Comparison of ENCODE assay signal across 8 cellular contexts in the genomic region with DNA sequence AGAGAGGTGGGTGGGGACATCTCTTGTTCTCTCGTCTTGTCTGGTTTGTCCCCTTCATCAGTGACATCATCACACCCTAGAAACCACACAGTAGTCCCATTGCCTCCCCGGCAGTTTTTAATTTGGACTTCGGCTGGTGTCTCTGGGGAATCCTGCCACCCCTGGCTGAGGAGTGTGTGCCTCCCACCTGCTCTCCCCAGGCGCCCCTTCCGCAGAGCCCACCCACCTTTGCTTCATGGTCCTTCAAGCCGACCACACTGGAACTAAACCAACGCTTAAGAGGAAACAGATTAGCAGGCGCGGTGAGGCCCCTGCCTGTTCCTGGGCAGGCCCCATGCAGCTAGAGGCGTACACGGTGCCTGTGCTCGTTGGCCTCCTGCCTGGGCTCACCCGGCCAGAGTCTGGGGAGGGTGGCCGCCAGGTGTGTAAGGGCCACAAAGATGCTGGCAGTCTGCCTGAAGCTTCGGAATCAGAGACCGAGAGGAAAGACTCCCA.
DNase-seq lines count a peak whose midpoint lies in the region; ATAC-seq and TF ChIP-seq lines count a peak whose summit lies in the region.

No MANE protein-coding gene starts in this region.

- H3K4me3 ChIP-seq in spleen, result no peak overlapping the region

- no peaks in the 10 kb centered on the region for H3K36me3 ChIP-seq in spleen

- H3K9me3 Mint-ChIP-seq in activated T-cell treated with anti-CD3 and anti-CD28 coated beads, Interleukin-2, amount 50 U/mL, for 72 hours, result no peaks in the 10 kb centered on the region
- no peaks in the 10 kb centered on the region for H3K9me3 Mint-ChIP-seq in progenitor cell of endocrine pancreas (ENCODE audit: low read depth)

- DNase-seq in DMS153 treated with DMSO at 0.1 percent for 48 hours (lab: John Stamatoyannopoulos, UW; ENCODE audit: unreplicated experiment) (peak; percentile 6), DMS153 (lab: John Stamatoyannopoulos, UW) (no peak), spleen (peak; percentile 85), progenitor cell of endocrine pancreas (ENCODE audit: low spot score, unreplicated experiment) (no peak), DMS114 treated with DMSO at 0.1 percent for 48 hours (lab: John Stamatoyannopoulos, UW; ENCODE audit: unreplicated experiment) (no peak)
- peak; percentile 39 to 53 for DNase-seq in activated T-cell treated with anti-CD3 and anti-CD28 coated beads, Interleukin-2, amount 50 U/mL, for 72 hours

- H3K9me3 ChIP-seq in spleen, result no peaks in the 10 kb centered on the region

- intact Hi-C loops in spleen (cut with DNase I; ENCODE audit: low total_unique reads), result no loop called here

- peak overlapping the region in 7 of 8 donors; percentile 5 to 85 (median 49) for H3K27ac ChIP-seq in spleen

- 13 to 15% (median 14%) methylated on average over 16 of the region's 16 CpGs for WGBS in spleen, 5 donors

- H3K27ac Mint-ChIP-seq in activated T-cell treated with anti-CD3 and anti-CD28 coated beads, Interleukin-2, amount 50 U/mL, for 72 hours, result peak overlapping the region; percentile 58
- no peak overlapping the region for H3K27ac Mint-ChIP-seq in progenitor cell of endocrine pancreas

- peaks cover 27% of the 10 kb centered on the region for H3K4me1 Mint-ChIP-seq in activated T-cell treated with anti-CD3 and anti-CD28 coated beads, Interleukin-2, amount 50 U/mL, for 72 hours (ENCODE audit: low read depth)
- peaks cover 1% of the 10 kb centered on the region for H3K4me1 Mint-ChIP-seq in progenitor cell of endocrine pancreas (ENCODE audit: low read depth)

- TF ChIP-seq POLR2A in spleen (IDR thresholded peaks at IDR 0.05), result no peak

- peak overlapping the region; percentile 73 to 81 for H3K4me3 Mint-ChIP-seq in activated T-cell treated with anti-CD3 and anti-CD28 coated beads, Interleukin-2, amount 50 U/mL, for 72 hours
- no peak overlapping the region for H3K4me3 Mint-ChIP-seq in progenitor cell of endocrine pancreas (ENCODE audit: low read depth)

- H3K36me3 Mint-ChIP-seq in activated T-cell treated with anti-CD3 and anti-CD28 coated beads, Interleukin-2, amount 50 U/mL, for 72 hours (ENCODE audit: insufficient read depth in 2 of 2), result no peaks in the 10 kb centered on the region
- H3K36me3 Mint-ChIP-seq in progenitor cell of endocrine pancreas (ENCODE audit: insufficient read depth), result no peaks in the 10 kb centered on the region

- H3K4me1 ChIP-seq in spleen, result peaks cover 7 to 28% (median 24%) of the 10 kb centered on the region in 6 donors

- peaks cover 0 to 12% (median 0%) of the 10 kb centered on the region in 7 donors for H3K27me3 ChIP-seq in spleen (replicated peaks in 1 of 7)

- peak; percentile 44 for ATAC-seq in HG03521 (IDR thresholded peaks at IDR 0.05; ENCODE audit: unreplicated experiment)
- peak; percentile 76 to 78 for ATAC-seq in activated T-cell treated with anti-CD3 and anti-CD28 coated beads, Interleukin-2, amount 50 U/mL, for 72 hours (replicated peaks in 1 of 2)
- no peak for ATAC-seq in SK-N-SH treated with all-trans-retinoic acid at 6 μM for 48 hours

- no peaks in the 10 kb centered on the region for H3K27me3 Mint-ChIP-seq in activated T-cell treated with anti-CD3 and anti-CD28 coated beads, Interleukin-2, amount 50 U/mL, for 72 hours (ENCODE audit: low read depth)
- peaks cover 4% of the 10 kb centered on the region for H3K27me3 Mint-ChIP-seq in progenitor cell of endocrine pancreas

- TF ChIP-seq CTCF in spleen (IDR thresholded peaks at IDR 0.05 in 8 of 11, conservative IDR thresholded peaks at IDR 0.05 in 3 of 11) (no peak), progenitor cell of endocrine pancreas (IDR thresholded peaks at IDR 0.05; ENCODE audit: unreplicated experiment) (no peak)

TF ChIP-seq in SK-N-SH treated with all-trans-retinoic acid at 6 μM for 48 hours, 23 proteins besides CTCF, POLR2A, EP300 and RAD21:
- TF ChIP-seq SNAI2 (CRISPR knock-in tag; IDR thresholded peaks at IDR 0.05) (no peak), TOX (CRISPR knock-in tag; IDR thresholded peaks at IDR 0.05; ENCODE audit: borderline replicate concordance) (no peak), ZNF8 (CRISPR knock-in tag; IDR thresholded peaks at IDR 0.05) (no peak), GLIS3 (CRISPR knock-in tag; IDR thresholded peaks at IDR 0.05) (no peak), CSDC2 (CRISPR knock-in tag; IDR thresholded peaks at IDR 0.05) (no peak), ZFP30 (CRISPR knock-in tag; IDR thresholded peaks at IDR 0.05) (no peak), POU6F1 (CRISPR knock-in tag; IDR thresholded peaks at IDR 0.05; ENCODE audit: borderline replicate concordance, low read depth) (no peak), TCF4 (CRISPR knock-in tag; IDR thresholded peaks at IDR 0.05; ENCODE audit: borderline replicate concordance) (no peak), PPARA (CRISPR knock-in tag; IDR thresholded peaks at IDR 0.05; ENCODE audit: borderline replicate concordance) (no peak), CREB5 (CRISPR knock-in tag; IDR thresholded peaks at IDR 0.05; ENCODE audit: low read depth) (no peak)
- TF ChIP-seq, protein P1, sequence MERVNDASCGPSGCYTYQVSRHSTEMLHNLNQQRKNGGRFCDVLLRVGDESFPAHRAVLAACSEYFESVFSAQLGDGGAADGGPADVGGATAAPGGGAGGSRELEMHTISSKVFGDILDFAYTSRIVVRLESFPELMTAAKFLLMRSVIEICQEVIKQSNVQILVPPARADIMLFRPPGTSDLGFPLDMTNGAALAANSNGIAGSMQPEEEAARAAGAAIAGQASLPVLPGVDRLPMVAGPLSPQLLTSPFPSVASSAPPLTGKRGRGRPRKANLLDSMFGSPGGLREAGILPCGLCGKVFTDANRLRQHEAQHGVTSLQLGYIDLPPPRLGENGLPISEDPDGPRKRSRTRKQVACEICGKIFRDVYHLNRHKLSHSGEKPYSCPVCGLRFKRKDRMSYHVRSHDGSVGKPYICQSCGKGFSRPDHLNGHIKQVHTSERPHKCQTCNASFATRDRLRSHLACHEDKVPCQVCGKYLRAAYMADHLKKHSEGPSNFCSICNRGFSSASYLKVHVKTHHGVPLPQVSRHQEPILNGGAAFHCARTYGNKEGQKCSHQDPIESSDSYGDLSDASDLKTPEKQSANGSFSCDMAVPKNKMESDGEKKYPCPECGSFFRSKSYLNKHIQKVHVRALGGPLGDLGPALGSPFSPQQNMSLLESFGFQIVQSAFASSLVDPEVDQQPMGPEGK (CRISPR knock-in tag; IDR thresholded peaks at IDR 0.05; ENCODE audit: borderline replicate concordance), result no peak

Comparison
In these comparisons a context has a peak if more than half of its experiments do, and no peak if none do; other contexts are left out.
1. DNase-seq: peak in DMS153 treated with DMSO at 0.1 percent for 48 hours (single experiment), activated T-cell treated with anti-CD3 and anti-CD28 coated beads, Interleukin-2, amount 50 U/mL, for 72 hours (2 of 2) and spleen (single experiment); none in DMS153 (single experiment), progenitor cell of endocrine pancreas (single experiment) and DMS114 treated with DMSO at 0.1 percent for 48 hours (single experiment).